ENCODE assay signal across 8 cellular contexts in the genomic region with DNA sequence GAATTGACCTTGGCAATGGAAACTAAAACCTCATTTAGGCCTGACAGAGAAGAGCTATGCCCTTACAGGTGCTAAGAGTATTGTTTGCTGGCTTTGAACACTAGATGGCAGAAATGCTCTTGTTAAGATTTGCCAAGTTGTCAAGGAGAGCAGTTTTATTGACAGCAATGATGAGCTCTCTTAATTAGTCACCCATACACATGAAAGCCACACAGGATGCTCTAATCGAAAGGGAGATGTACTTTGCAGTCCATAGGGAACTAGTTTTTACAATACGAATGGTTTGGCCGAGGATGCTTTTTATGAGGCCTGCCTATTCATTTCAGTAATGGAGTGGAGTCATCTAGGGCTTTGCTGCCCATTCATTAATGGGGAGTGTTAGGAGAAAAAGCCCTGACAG.
A peak's percentile ranks its signal among the peaks of the same experiment; 100 is the strongest.
DNase-seq lines count a peak whose midpoint lies in the region; ATAC-seq and TF ChIP-seq lines count a peak whose summit lies in the region.

No MANE protein-coding gene starts in this region.

- H3K9me3 Mint-ChIP-seq in stimulated activated effector memory CD8-positive, alpha-beta T cell treated with anti-CD3 and anti-CD28 coated beads, Interleukin-12 subunit alpha, Interleukin-12 subunit beta, amount 100 ng/mL, for 72 hours = peaks cover 16% of the 10 kb centered on the region

- peak; percentile 60 for TF ChIP-seq CTCF in GM10248 (IDR thresholded peaks at IDR 0.05; ENCODE audit: control extremely low read depth, extremely low read depth, low read depth, missing control alignments)
- peak; percentile 65 for TF ChIP-seq CTCF in fibroblast of pulmonary artery (IDR thresholded peaks at IDR 0.05; ENCODE audit: low read length, missing control alignments)

- CTCF ChIA-PET in GM10248 (lab: Yijun Ruan, JAX) = interaction anchor here (0.7 to 4.1 kb wide), 13 partner anchors 8 to 77 kb away, joined by 3 to 18 read pairs (median 4); no protein-coding TSS in a partner anchor

- no peak overlapping the region for H3K4me3 ChIP-seq in fibroblast of pulmonary artery (replicated peaks; ENCODE audit: low read depth, low read length)

- H3K4me1 Mint-ChIP-seq in stimulated activated effector memory CD8-positive, alpha-beta T cell treated with anti-CD3 and anti-CD28 coated beads, Interleukin-12 subunit alpha, Interleukin-12 subunit beta, amount 100 ng/mL, for 72 hours = no peaks in the 10 kb centered on the region

- no peak overlapping the region for H3K27ac Mint-ChIP-seq in stimulated activated effector memory CD8-positive, alpha-beta T cell treated with anti-CD3 and anti-CD28 coated beads, Interleukin-12 subunit alpha, Interleukin-12 subunit beta, amount 100 ng/mL, for 72 hours

- peak; percentile 34 for DNase-seq in GM10248 (ENCODE audit: extremely low spot score)
- peak; percentile 85 for DNase-seq in OCI-M1 (lab: John Stamatoyannopoulos, UW)
- DNase-seq in fibroblast of pulmonary artery (ENCODE audit: low read depth) = peak; percentile 61
- no peak for DNase-seq in stimulated activated effector memory CD8-positive, alpha-beta T cell treated with anti-CD3 and anti-CD28 coated beads, Interleukin-12 subunit alpha, Interleukin-12 subunit beta, amount 100 ng/mL, for 72 hours (ENCODE audit: low spot score in 2 of 2)
- no peak for DNase-seq in epidermal melanocyte (ENCODE audit: insufficient read length, low spot score)
- no peak for DNase-seq in NCI-H1048 (lab: John Stamatoyannopoulos, UW)

- no peaks in the 10 kb centered on the region for H3K36me3 Mint-ChIP-seq in stimulated activated effector memory CD8-positive, alpha-beta T cell treated with anti-CD3 and anti-CD28 coated beads, Interleukin-12 subunit alpha, Interleukin-12 subunit beta, amount 100 ng/mL, for 72 hours

- ATAC-seq in GM19468 (IDR thresholded peaks at IDR 0.05; ENCODE audit: extremely low read depth, unreplicated experiment) = peak; percentile 97
- ATAC-seq in HG03432 (IDR thresholded peaks at IDR 0.05; ENCODE audit: unreplicated experiment) = peak; percentile 94
- ATAC-seq in stimulated activated effector memory CD8-positive, alpha-beta T cell treated with anti-CD3 and anti-CD28 coated beads, Interleukin-12 subunit alpha, Interleukin-12 subunit beta, amount 100 ng/mL, for 72 hours = peak; percentile 46

- H3K4me3 Mint-ChIP-seq in stimulated activated effector memory CD8-positive, alpha-beta T cell treated with anti-CD3 and anti-CD28 coated beads, Interleukin-12 subunit alpha, Interleukin-12 subunit beta, amount 100 ng/mL, for 72 hours = no peak overlapping the region

- POLR2A ChIA-PET in GM10248 (lab: Yijun Ruan, JAX) = no interaction called here

Comparison
In these comparisons a context has a peak if more than half of its experiments do, and no peak if none do; other contexts are left out.
1. DNase-seq: peak in GM10248 (single experiment), OCI-M1 (single experiment) and fibroblast of pulmonary artery (single experiment); none in stimulated activated effector memory CD8-positive, alpha-beta T cell treated with anti-CD3 and anti-CD28 coated beads, Interleukin-12 subunit alpha, Interleukin-12 subunit beta, amount 100 ng/mL, for 72 hours (0 of 2), epidermal melanocyte (single experiment) and NCI-H1048 (single experiment).
2. ATAC-seq: peak in every context shown above with its lines; median percentile 97 in GM19468; 94 in HG03432; 46 in stimulated activated effector memory CD8-positive, alpha-beta T cell treated with anti-CD3 and anti-CD28 coated beads, Interleukin-12 subunit alpha, Interleukin-12 subunit beta, amount 100 ng/mL, for 72 hours.